Comparison of ENCODE assay signal across 8 cellular contexts in genomic region chr13:99431927-99432636, GRCh38.
DNase-seq lines count a peak whose midpoint lies in the region; ATAC-seq and TF ChIP-seq lines count a peak whose summit lies in the region.

No MANE protein-coding gene starts in this region.

- ATAC-seq in HG03135 (IDR thresholded peaks at IDR 0.05; ENCODE audit: unreplicated experiment) (peak; percentile 33), omental fat pad (ENCODE audit: low FRiP score) (no peak)
- peak; percentile 10 for ATAC-seq in activated T-helper 17 cell treated with anti-CD3 and anti-CD28 coated beads, Interleukin-2, amount 50 U/mL, for 72 hours (replicated peaks)

- peak overlapping the region; percentile 19 for H3K4me3 Mint-ChIP-seq in activated naive CD4-positive, alpha-beta T cell treated with anti-CD3 and anti-CD28 coated beads for 36 hours
- peak overlapping the region; percentile 92 for H3K4me3 Mint-ChIP-seq in activated T-helper 17 cell treated with anti-CD3 and anti-CD28 coated beads, Interleukin-2, amount 50 U/mL, for 72 hours

- H3K36me3 ChIP-seq in neutrophil, result no peaks in the 10 kb centered on the region

- H3K9me3 ChIP-seq in neutrophil, result no peaks in the 10 kb centered on the region

- H3K36me3 Mint-ChIP-seq in activated naive CD4-positive, alpha-beta T cell treated with anti-CD3 and anti-CD28 coated beads for 36 hours (ENCODE audit: low read depth), result no peaks in the 10 kb centered on the region
- H3K36me3 Mint-ChIP-seq in activated T-helper 17 cell treated with anti-CD3 and anti-CD28 coated beads, Interleukin-2, amount 50 U/mL, for 72 hours (ENCODE audit: low read depth), result peaks cover 7% of the 10 kb centered on the region

- no peak for TF ChIP-seq CTCF in neutrophil (IDR thresholded peaks at IDR 0.05)
- no peak for TF ChIP-seq CTCF in omental fat pad (IDR thresholded peaks at IDR 0.05)

- no peaks in the 10 kb centered on the region for H3K27me3 Mint-ChIP-seq in activated naive CD4-positive, alpha-beta T cell treated with anti-CD3 and anti-CD28 coated beads for 36 hours (ENCODE audit: low read depth)
- no peaks in the 10 kb centered on the region for H3K27me3 Mint-ChIP-seq in activated T-helper 17 cell treated with anti-CD3 and anti-CD28 coated beads, Interleukin-2, amount 50 U/mL, for 72 hours

- CTCF ChIA-PET in activated naive CD4-positive, alpha-beta T cell treated with anti-CD3 and anti-CD28 coated beads for 36 hours (lab: Charles Lee), result interaction anchor here (0.7 to 0.9 kb wide), 2 partner anchors 45 to 404 kb away, joined by 4 to 6 read pairs; no protein-coding TSS in a partner anchor

- H3K27ac ChIP-seq in neutrophil, result peak overlapping the region; percentile 70

- DNase-seq in activated naive CD4-positive, alpha-beta T cell treated with anti-CD3 and anti-CD28 coated beads for 36 hours, result no peak
- no peak for DNase-seq in activated naive CD4-positive, alpha-beta T cell (lab: John Stamatoyannopoulos, UW)
- DNase-seq in SKM-1 treated with dmso at 0.1 percent for 144 hours (lab: John Stamatoyannopoulos, UW; ENCODE audit: unreplicated experiment) (no peak), omental fat pad (ENCODE audit: low spot score) (no peak), NCI-H526 (lab: John Stamatoyannopoulos, UW) (no peak)

- peaks cover 19 to 34% of the 10 kb centered on the region in 2 experiments for H3K4me1 ChIP-seq in neutrophil (ENCODE audit: control insufficient read depth in 1 of 2, insufficient read depth in 1 of 2, low read depth in 1 of 2, low read length in 1 of 2)

- no peaks in the 10 kb centered on the region for H3K9me3 Mint-ChIP-seq in activated naive CD4-positive, alpha-beta T cell treated with anti-CD3 and anti-CD28 coated beads for 36 hours
- H3K9me3 Mint-ChIP-seq in activated T-helper 17 cell treated with anti-CD3 and anti-CD28 coated beads, Interleukin-2, amount 50 U/mL, for 72 hours, result no peaks in the 10 kb centered on the region

- H3K27me3 ChIP-seq in neutrophil, result peaks cover 53% of the 10 kb centered on the region

- intact Hi-C loops in activated naive CD4-positive, alpha-beta T cell treated with anti-CD3 and anti-CD28 coated beads for 36 hours (cut with micrococcal nuclease), result loop anchor here (1.0 to 5.0 kb wide), 4 partner anchors 11 to 860 kb away; no protein-coding TSS in a partner anchor

- peak overlapping the region; percentile 96 for H3K27ac Mint-ChIP-seq in activated naive CD4-positive, alpha-beta T cell treated with anti-CD3 and anti-CD28 coated beads for 36 hours
- peak overlapping the region; percentile 98 for H3K27ac Mint-ChIP-seq in activated T-helper 17 cell treated with anti-CD3 and anti-CD28 coated beads, Interleukin-2, amount 50 U/mL, for 72 hours

- peaks cover 65% of the 10 kb centered on the region for H3K4me1 Mint-ChIP-seq in activated naive CD4-positive, alpha-beta T cell treated with anti-CD3 and anti-CD28 coated beads for 36 hours (ENCODE audit: low read depth)
- peaks cover 36% of the 10 kb centered on the region for H3K4me1 Mint-ChIP-seq in activated T-helper 17 cell treated with anti-CD3 and anti-CD28 coated beads, Interleukin-2, amount 50 U/mL, for 72 hours

- peak overlapping the region in 1 of 2 experiments; percentile 26 for H3K4me3 ChIP-seq in neutrophil (ENCODE audit: low read depth in 1 of 2, low read length in 1 of 2)
